Comparison of ENCODE assay signal across 1 cellular context in the genomic region with DNA sequence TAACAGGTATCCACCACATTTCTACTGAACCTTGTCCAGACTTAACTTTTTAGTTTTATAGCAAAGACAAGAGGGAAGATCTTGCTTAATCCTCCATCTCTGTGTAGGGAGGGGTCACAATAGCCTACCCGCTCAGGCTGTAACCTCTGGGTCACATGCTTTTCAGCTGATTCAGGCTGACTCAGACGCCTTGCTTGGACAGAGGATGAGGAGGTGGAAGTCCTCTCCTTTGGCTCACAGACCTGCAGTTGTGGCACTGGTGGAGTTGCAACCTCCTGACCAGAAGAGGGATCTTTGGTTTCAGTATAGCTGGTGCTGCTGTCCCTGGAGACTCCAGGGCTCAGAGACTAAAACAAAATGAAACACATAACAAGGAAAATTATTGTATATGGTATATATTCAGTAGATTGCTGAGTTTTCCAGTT.
TF ChIP-seq lines count a peak whose summit lies in the region.

No MANE protein-coding gene starts in this region.

TF ChIP-seq in SK-N-SH, 30 proteins besides CTCF, POLR2A, EP300 and RAD21 (continued from another document):
- no peak for TF ChIP-seq FOXM1 (IDR thresholded peaks at IDR 0.05; ENCODE audit: low read depth)
- TF ChIP-seq, protein P1, sequence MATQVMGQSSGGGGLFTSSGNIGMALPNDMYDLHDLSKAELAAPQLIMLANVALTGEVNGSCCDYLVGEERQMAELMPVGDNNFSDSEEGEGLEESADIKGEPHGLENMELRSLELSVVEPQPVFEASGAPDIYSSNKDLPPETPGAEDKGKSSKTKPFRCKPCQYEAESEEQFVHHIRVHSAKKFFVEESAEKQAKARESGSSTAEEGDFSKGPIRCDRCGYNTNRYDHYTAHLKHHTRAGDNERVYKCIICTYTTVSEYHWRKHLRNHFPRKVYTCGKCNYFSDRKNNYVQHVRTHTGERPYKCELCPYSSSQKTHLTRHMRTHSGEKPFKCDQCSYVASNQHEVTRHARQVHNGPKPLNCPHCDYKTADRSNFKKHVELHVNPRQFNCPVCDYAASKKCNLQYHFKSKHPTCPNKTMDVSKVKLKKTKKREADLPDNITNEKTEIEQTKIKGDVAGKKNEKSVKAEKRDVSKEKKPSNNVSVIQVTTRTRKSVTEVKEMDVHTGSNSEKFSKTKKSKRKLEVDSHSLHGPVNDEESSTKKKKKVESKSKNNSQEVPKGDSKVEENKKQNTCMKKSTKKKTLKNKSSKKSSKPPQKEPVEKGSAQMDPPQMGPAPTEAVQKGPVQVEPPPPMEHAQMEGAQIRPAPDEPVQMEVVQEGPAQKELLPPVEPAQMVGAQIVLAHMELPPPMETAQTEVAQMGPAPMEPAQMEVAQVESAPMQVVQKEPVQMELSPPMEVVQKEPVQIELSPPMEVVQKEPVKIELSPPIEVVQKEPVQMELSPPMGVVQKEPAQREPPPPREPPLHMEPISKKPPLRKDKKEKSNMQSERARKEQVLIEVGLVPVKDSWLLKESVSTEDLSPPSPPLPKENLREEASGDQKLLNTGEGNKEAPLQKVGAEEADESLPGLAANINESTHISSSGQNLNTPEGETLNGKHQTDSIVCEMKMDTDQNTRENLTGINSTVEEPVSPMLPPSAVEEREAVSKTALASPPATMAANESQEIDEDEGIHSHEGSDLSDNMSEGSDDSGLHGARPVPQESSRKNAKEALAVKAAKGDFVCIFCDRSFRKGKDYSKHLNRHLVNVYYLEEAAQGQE (IDR thresholded peaks at IDR 0.05; ENCODE audit: low read depth, low read length), result no peak
- no peak for TF ChIP-seq NRF1 (IDR thresholded peaks at IDR 0.05; ENCODE audit: low read depth, low read length)
- TF ChIP-seq MXI1 (IDR thresholded peaks at IDR 0.05; ENCODE audit: low read depth, low read length), result no peak
- TF ChIP-seq, protein P2, sequence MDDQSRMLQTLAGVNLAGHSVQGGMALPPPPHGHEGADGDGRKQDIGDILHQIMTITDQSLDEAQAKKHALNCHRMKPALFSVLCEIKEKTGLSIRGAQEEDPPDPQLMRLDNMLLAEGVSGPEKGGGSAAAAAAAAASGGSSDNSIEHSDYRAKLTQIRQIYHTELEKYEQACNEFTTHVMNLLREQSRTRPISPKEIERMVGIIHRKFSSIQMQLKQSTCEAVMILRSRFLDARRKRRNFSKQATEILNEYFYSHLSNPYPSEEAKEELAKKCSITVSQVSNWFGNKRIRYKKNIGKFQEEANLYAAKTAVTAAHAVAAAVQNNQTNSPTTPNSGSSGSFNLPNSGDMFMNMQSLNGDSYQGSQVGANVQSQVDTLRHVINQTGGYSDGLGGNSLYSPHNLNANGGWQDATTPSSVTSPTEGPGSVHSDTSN (IDR thresholded peaks at IDR 0.05), result no peak
- TF ChIP-seq SIN3A (IDR thresholded peaks at IDR 0.05; ENCODE audit: borderline replicate concordance, low read depth, low read length), result no peak
- peak; percentile 84 for TF ChIP-seq RXRA (IDR thresholded peaks at IDR 0.05; ENCODE audit: borderline replicate concordance, low read depth)
- no peak for TF ChIP-seq POLR2AphosphoS5 (IDR thresholded peaks at IDR 0.05; ENCODE audit: low read depth, low read length)
- TF ChIP-seq, protein P3, sequence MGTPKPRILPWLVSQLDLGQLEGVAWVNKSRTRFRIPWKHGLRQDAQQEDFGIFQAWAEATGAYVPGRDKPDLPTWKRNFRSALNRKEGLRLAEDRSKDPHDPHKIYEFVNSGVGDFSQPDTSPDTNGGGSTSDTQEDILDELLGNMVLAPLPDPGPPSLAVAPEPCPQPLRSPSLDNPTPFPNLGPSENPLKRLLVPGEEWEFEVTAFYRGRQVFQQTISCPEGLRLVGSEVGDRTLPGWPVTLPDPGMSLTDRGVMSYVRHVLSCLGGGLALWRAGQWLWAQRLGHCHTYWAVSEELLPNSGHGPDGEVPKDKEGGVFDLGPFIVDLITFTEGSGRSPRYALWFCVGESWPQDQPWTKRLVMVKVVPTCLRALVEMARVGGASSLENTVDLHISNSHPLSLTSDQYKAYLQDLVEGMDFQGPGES (IDR thresholded peaks at IDR 0.05; ENCODE audit: low read depth, low read length), result no peak
- TF ChIP-seq, protein P4, sequence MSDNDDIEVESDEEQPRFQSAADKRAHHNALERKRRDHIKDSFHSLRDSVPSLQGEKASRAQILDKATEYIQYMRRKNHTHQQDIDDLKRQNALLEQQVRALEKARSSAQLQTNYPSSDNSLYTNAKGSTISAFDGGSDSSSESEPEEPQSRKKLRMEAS (IDR thresholded peaks at IDR 0.05; ENCODE audit: low read depth), result peak; percentile 52; the same call in 1 of the 2 replicates
- no peak for TF ChIP-seq CHD2 (IDR thresholded peaks at IDR 0.05; ENCODE audit: low read length, partially characterized antibody)
- TF ChIP-seq GABPA (IDR thresholded peaks at IDR 0.05; ENCODE audit: low read depth), result no peak
- TF ChIP-seq, protein P5, sequence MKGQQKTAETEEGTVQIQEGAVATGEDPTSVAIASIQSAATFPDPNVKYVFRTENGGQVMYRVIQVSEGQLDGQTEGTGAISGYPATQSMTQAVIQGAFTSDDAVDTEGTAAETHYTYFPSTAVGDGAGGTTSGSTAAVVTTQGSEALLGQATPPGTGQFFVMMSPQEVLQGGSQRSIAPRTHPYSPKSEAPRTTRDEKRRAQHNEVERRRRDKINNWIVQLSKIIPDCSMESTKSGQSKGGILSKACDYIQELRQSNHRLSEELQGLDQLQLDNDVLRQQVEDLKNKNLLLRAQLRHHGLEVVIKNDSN (IDR thresholded peaks at IDR 0.05; ENCODE audit: borderline replicate concordance, low read depth), result peak; percentile 70; the same call in 1 of the 2 replicates
- no peak for TF ChIP-seq MEF2A (IDR thresholded peaks at IDR 0.05; ENCODE audit: borderline replicate concordance, low read depth)
- TF ChIP-seq RCOR1 (IDR thresholded peaks at IDR 0.05; ENCODE audit: low read length), result no peak
- no peak for TF ChIP-seq FOXJ3 (CRISPR knock-in tag; IDR thresholded peaks at IDR 0.05)
- no peak for TF ChIP-seq TAF1 (IDR thresholded peaks at IDR 0.05; ENCODE audit: borderline replicate concordance, low read depth, low read length)
